In genomic region chr7:75963383-75963995, GRCh38 we compare ENCODE assay signal across 1 cellular context.
A peak's percentile ranks its signal among the peaks of the same experiment; 100 is the strongest.
TF ChIP-seq lines count a peak whose summit lies in the region.

No MANE protein-coding gene starts in this region.

TF ChIP-seq in K562, 482 proteins besides CTCF, POLR2A, EP300 and RAD21:
- TF ChIP-seq GTF2A2 (tag; IDR thresholded peaks at IDR 0.05): no peak
- TF ChIP-seq NR2C2 (CRISPR knock-in tag; IDR thresholded peaks at IDR 0.05): no peak
- peak; percentile 32; the same call in 1 of the 2 replicates for TF ChIP-seq NR2C2 (tag; IDR thresholded peaks at IDR 0.05)
- TF ChIP-seq NR2C1 (IDR thresholded peaks at IDR 0.05): peak; percentile 56; the same call in 1 of the 2 replicates
- TF ChIP-seq NR2C1 (tag; IDR thresholded peaks at IDR 0.05): peak; percentile 66; the same call in 1 of the 2 replicates
TF ChIP-seq in K562: peak in this region for 2.
